ENCODE assay signal across 8 cellular contexts in the genomic region with DNA sequence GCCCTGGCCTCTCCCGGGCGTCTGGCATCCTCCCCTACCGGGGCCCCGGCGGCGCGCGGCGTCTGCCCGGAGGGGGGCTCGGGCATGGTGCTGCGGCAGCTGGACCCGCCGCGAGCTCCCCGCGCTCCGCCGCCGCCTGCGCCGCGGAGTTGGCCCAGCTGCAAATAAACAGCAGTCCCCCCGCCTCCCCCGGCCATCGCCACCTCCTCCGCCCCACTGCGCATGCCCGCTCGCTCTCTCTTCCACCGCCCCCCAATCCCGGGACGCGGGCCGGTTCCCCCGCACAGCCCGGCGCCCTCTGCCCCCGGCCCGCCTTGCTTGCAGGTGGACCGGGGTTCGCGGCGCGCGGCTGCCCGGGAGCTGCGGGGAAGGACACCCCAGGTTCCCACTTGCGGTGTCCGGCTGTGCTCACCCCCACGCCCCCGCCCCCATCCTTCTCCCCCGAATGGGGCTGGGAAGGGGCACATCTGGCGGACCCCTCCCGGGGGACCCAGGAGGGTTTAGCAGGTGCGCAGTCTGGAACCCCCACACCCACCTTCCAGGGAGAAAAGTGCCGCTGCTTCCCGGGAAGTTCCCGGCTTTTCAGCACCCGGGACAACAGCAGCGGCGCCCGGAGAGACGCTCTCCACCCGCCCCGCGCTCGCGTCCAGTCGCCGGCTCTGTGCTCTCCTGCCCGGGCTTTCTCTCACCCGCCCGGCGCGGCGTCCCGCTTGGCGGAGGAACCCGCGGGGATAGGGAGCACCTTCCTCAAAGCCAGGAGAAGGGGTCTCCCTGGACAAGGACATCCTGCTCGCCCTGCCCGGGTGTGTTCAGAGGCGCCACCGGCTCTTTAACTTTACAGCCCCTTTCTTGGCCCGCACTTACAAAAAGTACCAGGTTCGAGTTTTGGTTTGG. TPM values are rescaled to one million over a fixed set of nuclear protein-coding genes. Genes with fewer than 3 reads are reported as not detected.
A peak's percentile ranks its signal among the peaks of the same experiment; 100 is the strongest.
DNase-seq lines count a peak whose midpoint lies in the region; ATAC-seq and TF ChIP-seq lines count a peak whose summit lies in the region.
"Had no signal": no experiment of that assay in that cellular context is flagged by ENCODE, and none has a peak within 500 bp of the region (broad histone marks: within the 10 kb centered on the region; RNA-seq: fewer than 3 reads in every experiment).

A gene (minus strand): TSS at position 170 of the 894 bp plus-strand sequence. CDS start 191 bp downstream, outside the sequence.

- TF ChIP-seq CTCF in GM12865 (IDR thresholded peaks at IDR 0.05; ENCODE audit: insufficient read depth, low read depth, low read length, missing control alignments) (no peak), WERI-Rb-1 (IDR thresholded peaks at IDR 0.05; ENCODE audit: low read depth, low read length) (no peak), fibroblast of villous mesenchyme (IDR thresholded peaks at IDR 0.05; ENCODE audit: insufficient read depth, low read depth, low read length) (no peak), nephron progenitor cell (IDR thresholded peaks at IDR 0.05) (no peak)

- peaks cover 11% of the 10 kb centered on the region for H3K27me3 ChIP-seq in WERI-Rb-1 (ENCODE audit: insufficient read depth, low read depth, severe bottlenecking)

- ATAC-seq in HG03460 (IDR thresholded peaks at IDR 0.05; ENCODE audit: unreplicated experiment) (peak; percentile 31), HG03439 (IDR thresholded peaks at IDR 0.05; ENCODE audit: unreplicated experiment) (no peak)

- peaks cover 23% of the 10 kb centered on the region for H3K27me3 Mint-ChIP-seq in nephron progenitor cell (ENCODE audit: low read depth, poor library complexity)

- DNase-seq in GM12865 (ENCODE audit: low read depth): no peak
- peak; percentile 74 for DNase-seq in WERI-Rb-1
- DNase-seq in fibroblast of villous mesenchyme (ENCODE audit: low read depth): peak; percentile 62
- peak; percentile 92 for DNase-seq in nephron progenitor cell
- DNase-seq in NAMALWA (ENCODE audit: low spot score): no peak

- H3K4me3 Mint-ChIP-seq in nephron progenitor cell: peak within 1 kb of the TSS; percentile 90

- peaks cover 14% of the 10 kb centered on the region for H3K9me3 Mint-ChIP-seq in nephron progenitor cell

- peaks cover 16% of the 10 kb centered on the region for H3K4me1 Mint-ChIP-seq in nephron progenitor cell

- no peak within 1 kb of the TSS for H3K27ac ChIP-seq in WERI-Rb-1

- no peak within 1 kb of the TSS for H3K27ac Mint-ChIP-seq in nephron progenitor cell

- H3K4me3 ChIP-seq in GM12865 (ENCODE audit: low read depth, low read length) (peak within 1 kb of the TSS; percentile 10), WERI-Rb-1 (ENCODE audit: low read depth, low read length) (peak within 1 kb of the TSS; percentile 72), fibroblast of villous mesenchyme (ENCODE audit: low read depth, low read length) (peak within 1 kb of the TSS; percentile 83)

- H3K36me3 Mint-ChIP-seq in nephron progenitor cell (ENCODE audit: low read depth): no peaks in the 10 kb centered on the region

- H3K9me3 ChIP-seq in WERI-Rb-1 (ENCODE audit: severe bottlenecking): peaks cover 4% of the 10 kb centered on the region

- no peaks in the 10 kb centered on the region for H3K36me3 ChIP-seq in WERI-Rb-1

RNA-seq across cellular contexts. Expression of the gene that starts here (rescaled TPM):
- total RNA-seq in fibroblast of villous mesenchyme: 12.2 and 33.2 TPM in 2 replicates
- total RNA-seq: activated CD8-positive, alpha-beta memory T cell treated with anti-CD3 and anti-CD28 coated beads for 36 hours had no signal

Comparison
In these comparisons a context has a peak if more than half of its experiments do, and no peak if none do; other contexts are left out.
1. DNase-seq: peak in WERI-Rb-1 (single experiment), fibroblast of villous mesenchyme (single experiment) and nephron progenitor cell (single experiment); none in GM12865 (single experiment) and NAMALWA (single experiment).
2. H3K4me3 ChIP-seq: peak in every context shown above with its lines; median percentile 83 in fibroblast of villous mesenchyme; 72 in WERI-Rb-1; 10 in GM12865.